ENCODE assay signal across 9 cellular contexts in the genomic region with DNA sequence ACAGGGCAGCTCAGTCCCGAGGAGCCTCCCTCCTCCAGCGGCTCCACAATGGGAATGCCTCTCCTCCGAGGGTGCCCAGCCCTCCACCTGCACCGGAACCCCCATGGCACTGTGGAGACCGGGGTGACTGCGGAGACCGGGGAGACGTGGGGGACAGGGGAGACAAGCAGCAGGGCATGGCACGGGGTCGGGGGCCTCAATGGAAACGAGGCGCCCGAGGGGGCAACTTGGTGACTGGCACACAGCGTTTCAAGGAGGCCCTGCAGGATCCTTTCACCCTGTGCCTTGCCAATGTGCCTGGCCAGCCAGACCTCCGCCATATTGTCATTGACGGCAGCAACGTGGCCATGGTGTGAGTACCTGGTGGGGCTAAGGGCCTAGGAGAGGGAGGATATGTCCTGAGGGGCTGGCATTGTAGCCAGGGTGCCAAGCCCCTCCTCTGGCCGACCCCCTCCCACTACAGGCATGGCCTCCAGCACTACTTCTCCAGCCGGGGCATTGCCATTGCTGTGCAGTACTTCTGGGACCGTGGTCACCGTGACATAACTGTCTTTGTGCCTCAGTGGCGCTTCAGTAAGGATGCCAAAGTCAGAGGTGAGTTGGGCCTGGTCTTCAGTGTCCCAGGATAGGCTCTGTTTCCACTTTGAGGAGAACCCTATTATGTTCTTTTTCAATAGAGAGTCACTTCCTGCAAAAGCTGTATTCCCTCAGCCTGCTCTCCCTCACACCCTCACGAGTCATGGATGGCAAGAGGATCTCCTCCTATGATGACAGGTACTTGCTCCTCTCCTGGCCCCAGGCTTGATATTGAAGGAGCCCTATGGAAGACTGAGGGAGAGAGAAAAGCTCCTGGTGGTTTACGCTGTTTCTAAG. TPM values are rescaled to one million over a fixed set of nuclear protein-coding genes. Genes with fewer than 3 reads are reported as not detected.
DNase-seq lines count a peak whose midpoint lies in the region; ATAC-seq, FAIRE-seq and TF ChIP-seq lines count a peak whose summit lies in the region.
"Had no signal": no experiment of that assay in that cellular context is flagged by ENCODE, and none has a peak within 500 bp of the region (broad histone marks: within the 10 kb centered on the region; RNA-seq: fewer than 3 reads in every experiment).

No MANE protein-coding gene starts in this region.

- WGBS in IMR-90 (ENCODE audit: extremely low coverage in 2 of 2, insufficient read length in 1 of 2), 2 experiments: 91% methylated on average over 6 of the region's 24 CpGs; no CpG with 5 or more reads in 1 of the 2 experiments
- WGBS in H1 (ENCODE audit: extremely low coverage in 1 of 2, insufficient coverage in 1 of 2, insufficient read length in 1 of 2, insufficient replicate concordance in 2 of 2, low coverage in 1 of 2, low lambda C conversion rate in 2 of 2, missing lambda C conversion rate in 1 of 2), 2 experiments: 82% methylated on average over 24 of the region's 24 CpGs; no CpG with 5 or more reads in 1 of the 2 experiments

- no peak for FAIRE-seq in H1 (lab: Jason Lieb, UNC)
- FAIRE-seq: colon had no signal

- H4K91ac ChIP-seq in IMR-90 (ENCODE audit: insufficient read depth, low read depth, low read length): no peak overlapping the region
- H4K91ac ChIP-seq in H1 (replicated peaks; ENCODE audit: insufficient read length, low read length): no peak overlapping the region

- TF ChIP-seq CTCF in BJ (IDR thresholded peaks at IDR 0.05; ENCODE audit: insufficient read depth, low read depth, low read length) (no peak), IMR-90 (conservative IDR thresholded peaks at IDR 0.05; ENCODE audit: low read depth, low read length) (no peak), H1 (IDR thresholded peaks at IDR 0.05; ENCODE audit: control extremely low read depth in 1 of 3, insufficient read depth in 1 of 3, low read depth in 1 of 3, low read length in 3 of 3) (no peak), osteoblast (IDR thresholded peaks at IDR 0.05; ENCODE audit: extremely low read depth, low read depth, low read length) (no peak), GM13977 (IDR thresholded peaks at IDR 0.05; ENCODE audit: extremely low read depth, insufficient read depth, missing control alignments) (no peak)

- in situ Hi-C loops in IMR-90 (cut with MboI; ENCODE audit: low sequenced_read_pairs): loop anchor here (10.0 to 25.0 kb wide), 4 partner anchors 68 to 1120 kb away; a partner anchor contains a TSS
- in situ Hi-C loops in GM13977 (cut with MboI; ENCODE audit: low pct_unique_long_range_greater_than_20kb, low sequenced_read_pairs, unreplicated experiment): no loop called here

- H2BK5ac ChIP-seq in IMR-90 (ENCODE audit: low read depth, low read length, poor library complexity, severe bottlenecking): peak overlapping the region; percentile 11
- H2BK5ac ChIP-seq in H1 (ENCODE audit: low read depth, low read length): no peak overlapping the region

- H3K36me3 ChIP-seq in BJ (ENCODE audit: control insufficient read depth, insufficient read depth, low read length): peaks cover 22% of the 10 kb centered on the region
- H3K36me3 ChIP-seq in IMR-90 (ENCODE audit: control insufficient read depth, insufficient read depth, low read length): peaks cover 34% of the 10 kb centered on the region
- H3K36me3 ChIP-seq in H1 (ENCODE audit: control insufficient read depth in 2 of 4, insufficient read depth in 4 of 4, low read length in 3 of 4): peaks cover 0 to 4% (median 2%) of the 10 kb centered on the region in 4 experiments; a peak in 2 of 8 replicates
- H3K36me3 ChIP-seq in osteoblast (ENCODE audit: insufficient read depth, low read length): peaks cover 51% of the 10 kb centered on the region

- TF ChIP-seq RAD21 in IMR-90 (IDR thresholded peaks at IDR 0.05; ENCODE audit: low read length) (no peak), H1 (IDR thresholded peaks at IDR 0.05 in 1 of 2, conservative IDR thresholded peaks at IDR 0.05 in 1 of 2; ENCODE audit: low read depth in 2 of 2, low read length in 2 of 2) (no peak)

- H2AK5ac ChIP-seq in IMR-90 (ENCODE audit: low read depth, low read length) (peak overlapping the region; percentile 70; the same call in 1 of the 2 replicates), H1 (ENCODE audit: low read depth, low read length) (no peak overlapping the region)

- DNase-seq in BJ (ENCODE audit: low read depth) (no peak), IMR-90 (peak; percentile 26), H1 (ENCODE audit: low read depth in 1 of 2, low spot score in 2 of 2) (no peak), osteoblast (ENCODE audit: insufficient read length, low spot score, missing footprints) (no peak), DMS114 treated with DMSO at 0.1 percent for 48 hours (lab: John Stamatoyannopoulos, UW; ENCODE audit: unreplicated experiment) (no peak), GM13977 (ENCODE audit: low spot score) (no peak), DMS153 treated with DMSO at 0.1 percent for 48 hours (lab: John Stamatoyannopoulos, UW; ENCODE audit: unreplicated experiment) (no peak)

- H4K20me1 ChIP-seq in IMR-90 (ENCODE audit: insufficient read depth, low read length) (peaks cover 30% of the 10 kb centered on the region), H1 (replicated peaks in 1 of 2; ENCODE audit: control insufficient read depth in 1 of 2, insufficient read depth in 2 of 2, low read length in 2 of 2) (peaks cover 1 to 6% of the 10 kb centered on the region in 2 experiments), osteoblast (ENCODE audit: insufficient read depth, low read length) (peaks cover 29% of the 10 kb centered on the region)

- H3K4me1 ChIP-seq in IMR-90 (ENCODE audit: control insufficient read depth, insufficient read depth, low read length) (peaks cover 18% of the 10 kb centered on the region; the same call in 1 of the 2 replicates), H1 (replicated peaks in 1 of 4; ENCODE audit: control insufficient read depth in 3 of 4, insufficient read depth in 4 of 4, low read length in 3 of 4) (peaks cover 6 to 21% (median 15%) of the 10 kb centered on the region in 4 experiments), osteoblast (ENCODE audit: insufficient read depth, low read length) (peaks cover 37% of the 10 kb centered on the region)

- H3K4ac ChIP-seq in IMR-90 (ENCODE audit: low read depth, low read length) (no peak overlapping the region), H1 (replicated peaks; ENCODE audit: insufficient read length, low read depth, low read length) (no peak overlapping the region)

- H2AFZ ChIP-seq in IMR-90 (replicated peaks; ENCODE audit: low read length, poor library complexity) (peak overlapping the region; percentile 70), H1 (ENCODE audit: low read length) (no peak overlapping the region), osteoblast (ENCODE audit: low read length) (no peak overlapping the region)

- peak overlapping the region; percentile 34 for H3K4me3 ChIP-seq in BJ (ENCODE audit: low read depth, low read length)
- H3K4me3 ChIP-seq in IMR-90 (ENCODE audit: insufficient read depth, low read depth, low read length): no peak overlapping the region
- H3K4me3 ChIP-seq in H1 (ENCODE audit: extremely low read depth in 1 of 4, insufficient read depth in 2 of 4, low read depth in 3 of 4, low read length in 4 of 4): no peak overlapping the region
- H3K4me3 ChIP-seq in osteoblast (ENCODE audit: insufficient read depth, low read length): peak overlapping the region; percentile 87

- no peak overlapping the region; a peak in 1 of 4 replicates for H4K8ac ChIP-seq in IMR-90 (ENCODE audit: low read depth in 2 of 2, low read length in 2 of 2)
- peak overlapping the region; percentile 45 for H4K8ac ChIP-seq in H1 (ENCODE audit: extremely low read depth, insufficient read depth, low read length)

- H3K23me2 ChIP-seq in H1 (ENCODE audit: low read depth, low read length): peaks cover 5% of the 10 kb centered on the region; the same call in 1 of the 2 replicates

- H2BK15ac ChIP-seq in IMR-90 (ENCODE audit: low read depth, low read length) (no peak overlapping the region), H1 (ENCODE audit: low read length) (no peak overlapping the region)

- H2BK20ac ChIP-seq in IMR-90 (ENCODE audit: low read depth, low read length) (no peak overlapping the region), H1 (ENCODE audit: low read length) (no peak overlapping the region)

- dilution Hi-C loops in IMR-90 (cut with HindIII; ENCODE audit: low sequenced_read_pairs, unreplicated experiment): no loop called here

- no peak overlapping the region for H4K5ac ChIP-seq in IMR-90 (ENCODE audit: low read depth, low read length)
- H4K5ac ChIP-seq in H1 (ENCODE audit: insufficient read length, low read depth, low read length): no peak overlapping the region

- no peaks in the 10 kb centered on the region for H3K79me2 ChIP-seq in H1 (ENCODE audit: control insufficient read depth in 1 of 2, insufficient read depth in 2 of 2, low read length in 2 of 2)
- peaks cover 38% of the 10 kb centered on the region for H3K79me2 ChIP-seq in osteoblast (ENCODE audit: insufficient read depth, low read length)

- H3K56ac ChIP-seq in IMR-90 (ENCODE audit: extremely low read depth, insufficient read depth, low read length) (no peak overlapping the region), H1 (replicated peaks; ENCODE audit: insufficient read length, low read depth, low read length) (no peak overlapping the region)

- H3K79me1 ChIP-seq in IMR-90 (ENCODE audit: low read depth in 1 of 2, low read length in 2 of 2) (peaks cover 22 to 48% of the 10 kb centered on the region in 2 experiments), H1 (ENCODE audit: low read depth, low read length) (no peaks in the 10 kb centered on the region; the same call in 1 of the 2 replicates)

- no peak overlapping the region for H3K27ac ChIP-seq in IMR-90 (ENCODE audit: insufficient read depth, low read length)
- H3K27ac ChIP-seq in H1 (ENCODE audit: low read depth, low read length): no peak overlapping the region
- no peak overlapping the region for H3K27ac ChIP-seq in osteoblast (ENCODE audit: low read depth, low read length)

- H3K9ac ChIP-seq in IMR-90 (ENCODE audit: low read depth, low read length) (peak overlapping the region; percentile 54; the same call in 1 of the 2 replicates), H1 (replicated peaks in 1 of 4; ENCODE audit: extremely low read depth in 1 of 4, low read depth in 3 of 4, low read length in 3 of 4) (no peak overlapping the region)

- H2AK9ac ChIP-seq in IMR-90 (replicated peaks; ENCODE audit: low read depth, low read length, poor library complexity): peak overlapping the region; percentile 100

- intact Hi-C loops in IMR-90 (cut with micrococcal nuclease): loop anchor here (10.0 kb wide), 1 partner anchor 218 kb away; a partner anchor contains a TSS

- no peak overlapping the region for H2BK12ac ChIP-seq in H1 (ENCODE audit: low read depth, low read length)

- ATAC-seq in IMR-90 (ENCODE audit: low read depth) (no peak), GM18511 (IDR thresholded peaks at IDR 0.05; ENCODE audit: unreplicated experiment) (no peak)

- BruUV-seq in IMR-90 (replicated peaks; lab: Mats Ljungman, UMichigan): no TSS peak

- no peak overlapping the region for H3K18ac ChIP-seq in IMR-90 (ENCODE audit: low read depth, low read length)
- no peak overlapping the region for H3K18ac ChIP-seq in H1 (ENCODE audit: extremely low read depth, low read length)

- CTCF ChIA-PET in BJ (lab: Yijun Ruan, JAX): interaction anchor here (0.6 to 11.6 kb wide), 39 partner anchors 8 to 425 kb away, joined by 3 to 491 read pairs (median 6); a partner anchor contains a TSS
- CTCF ChIA-PET in IMR-90 (lab: Yijun Ruan, JAX): interaction anchor here (0.6 to 3.3 kb wide), 16 partner anchors 9 to 1310 kb away, joined by 3 to 63 read pairs (median 5); a partner anchor contains a TSS
- CTCF ChIA-PET in H1 (lab: Charles Lee; ENCODE audit: partially characterized antibody): interaction anchor here (0.9 to 21.3 kb wide), 31 partner anchors 9 to 375 kb away, joined by 3 to 664 read pairs (median 10); a partner anchor contains a TSS

- POLR2A ChIA-PET in BJ (lab: Charles Lee): interaction anchor here (0.8 to 1.1 kb wide), 6 partner anchors 9 to 888 kb away, joined by 3 to 8 read pairs (median 4); a partner anchor contains a TSS
- POLR2A ChIA-PET in IMR-90 (lab: Charles Lee; ENCODE audit: unreplicated experiment): interaction anchor here (0.9 kb wide), 1 partner anchor 66 kb away, joined by 6 read pairs; no protein-coding TSS in a partner anchor
- POLR2A ChIA-PET in H1 (lab: Charles Lee; ENCODE audit: partially characterized antibody): interaction anchor here (0.9 to 5.4 kb wide), 12 partner anchors 9 to 222 kb away, joined by 3 to 46 read pairs (median 5); a partner anchor contains a TSS

- no peak for TF ChIP-seq POLR2A in IMR-90 (IDR thresholded peaks at IDR 0.05; ENCODE audit: low read depth, low read length)
- no peak for TF ChIP-seq POLR2A in H1 (IDR thresholded peaks at IDR 0.05; ENCODE audit: control extremely low read depth in 1 of 2, low read depth in 2 of 2, low read length in 2 of 2)

- no peak overlapping the region for H2BK120ac ChIP-seq in IMR-90 (ENCODE audit: low read depth, low read length)
- H2BK120ac ChIP-seq in H1 (replicated peaks; ENCODE audit: low read depth, low read length): no peak overlapping the region

- no peaks in the 10 kb centered on the region for H3K27me3 ChIP-seq in BJ (ENCODE audit: control insufficient read depth, insufficient read depth, low read length)
- H3K27me3 ChIP-seq in IMR-90 (ENCODE audit: control insufficient read depth, insufficient read depth, low read length): no peaks in the 10 kb centered on the region
- H3K27me3 ChIP-seq in H1 (replicated peaks in 1 of 4; ENCODE audit: control insufficient read depth in 3 of 4, extremely low read depth in 1 of 4, insufficient read depth in 3 of 4, low read length in 3 of 4): peaks cover 0 to 13% (median 1%) of the 10 kb centered on the region in 4 experiments; a peak in 3 of 7 replicates
- H3K27me3 ChIP-seq in osteoblast (ENCODE audit: insufficient read depth, low read length): no peaks in the 10 kb centered on the region

- H3K23ac ChIP-seq in IMR-90 (ENCODE audit: low read depth, low read length): no peak overlapping the region
- H3K23ac ChIP-seq in H1 (ENCODE audit: insufficient read length): no peak overlapping the region

- peaks cover 5% of the 10 kb centered on the region for H3K9me1 ChIP-seq in IMR-90 (ENCODE audit: insufficient read depth, low read length)

- no peaks in the 10 kb centered on the region for H3K9me3 ChIP-seq in IMR-90 (ENCODE audit: control insufficient read depth, insufficient read depth, low read length)
- no peaks in the 10 kb centered on the region for H3K9me3 ChIP-seq in H1 (ENCODE audit: insufficient read depth in 2 of 2, low read depth in 1 of 2, low read length in 1 of 2)
- no peaks in the 10 kb centered on the region for H3K9me3 ChIP-seq in osteoblast (ENCODE audit: low read depth, low read length)

- H3K4me2 ChIP-seq in IMR-90 (ENCODE audit: low read depth, low read length) (peak overlapping the region; percentile 73; the same call in 1 of the 2 replicates), H1 (ENCODE audit: insufficient read depth in 1 of 2, low read depth in 2 of 2, low read length in 2 of 2) (no peak overlapping the region), osteoblast (ENCODE audit: insufficient read depth, low read length) (peak overlapping the region; percentile 93)

- TF ChIP-seq EP300 in H1 (IDR thresholded peaks at IDR 0.05; ENCODE audit: borderline replicate concordance in 1 of 2, low read depth in 2 of 2, low read length in 2 of 2): no peak

- H3K14ac ChIP-seq in IMR-90 (replicated peaks; ENCODE audit: low read depth, low read length) (no peak overlapping the region), H1 (ENCODE audit: insufficient read length) (no peak overlapping the region)

RNA-seq across cellular contexts. Expression of a gene that starts 2.7 kb away (rescaled TPM):
- polyA plus RNA-seq in BJ (2011; rRNA removed) (18.9 and 19.7 TPM in 2 replicates), IMR-90 (2012; rRNA removed) (16.1 and 18.9 TPM in 2 replicates), H1 (2011; rRNA removed) (7.6 and 9.2 TPM in 2 replicates)
- polyA minus RNA-seq in BJ (2011; rRNA and poly(A)+ RNA removed): 25.7 and 30.2 TPM in 2 replicates
- total RNA-seq in IMR-90 (2012; rRNA removed) (22.8 and 24.4 TPM in 2 replicates), osteoblast (58.6 and 62.5 TPM in 2 replicates)
- 9.2 and 9.4 TPM in 2 replicates for polyA plus RNA-seq in IMR-90 (2012; cell fraction: cytosol; rRNA removed)
- polyA plus RNA-seq in IMR-90 (2012; cell fraction: nucleus; rRNA removed; ENCODE audit: low replicate concordance): 44.0 and 53.0 TPM in 2 replicates
- 22.1 and 22.3 TPM in 2 replicates for total RNA-seq in H1 (2021; fragmentation: NEBNext Ultra II Directional; extraction: Animal tissue kit (Norgen Biotek cat#: 25700))
- 10.0 TPM for polyA plus RNA-seq in H1 (2011; cell fraction: cytosol; rRNA removed)
- 18.3 TPM for polyA plus RNA-seq in H1 (2011; cell fraction: nucleus; rRNA removed)
- polyA plus RNA-seq in H1 (2012, experiment 1 of 2): 14.2 to 18.4 TPM (median 16.7 TPM) in 4 replicates
- polyA plus RNA-seq in H1 (2012, experiment 2 of 2): 6.4 TPM
- polyA plus RNA-seq in H1 (2013, experiment 1 of 2): 8.0 TPM
- 8.6 TPM for polyA plus RNA-seq in H1 (2013, experiment 2 of 2)
- 17.7 and 19.0 TPM in 2 replicates for polyA minus RNA-seq in H1 (2011; rRNA and poly(A)+ RNA removed)
- 10.9 TPM for polyA minus RNA-seq in H1 (2011; cell fraction: cytosol; rRNA and poly(A)+ RNA removed)
- polyA minus RNA-seq in H1 (2011; cell fraction: nucleus; rRNA and poly(A)+ RNA removed): 23.2 TPM

RNA-seq across cellular contexts. Expression of a gene that starts 3.0 kb away (rescaled TPM):
- polyA plus RNA-seq in BJ (2011; rRNA removed) (6.7 and 8.6 TPM in 2 replicates), IMR-90 (2012; rRNA removed) (3.9 and 4.5 TPM in 2 replicates), H1 (2011; rRNA removed) (0.72 and 1.00 TPM in 2 replicates)
- 3.7 and 4.6 TPM in 2 replicates for polyA minus RNA-seq in BJ (2011; rRNA and poly(A)+ RNA removed)
- total RNA-seq in IMR-90 (2012; rRNA removed) (0.56 and 0.72 TPM in 2 replicates), osteoblast (3.5 and 4.0 TPM in 2 replicates)
- polyA plus RNA-seq in IMR-90 (2012; cell fraction: cytosol; rRNA removed): 2.7 and 2.9 TPM in 2 replicates
- 27.9 and 42.0 TPM in 2 replicates for polyA plus RNA-seq in IMR-90 (2012; cell fraction: nucleus; rRNA removed; ENCODE audit: low replicate concordance)
- total RNA-seq in H1 (2021; fragmentation: NEBNext Ultra II Directional; extraction: Animal tissue kit (Norgen Biotek cat#: 25700)): 0.52 and 0.54 TPM in 2 replicates
- polyA plus RNA-seq in H1 (2011; cell fraction: cytosol; rRNA removed): 0.65 TPM
- 1.7 TPM for polyA plus RNA-seq in H1 (2011; cell fraction: nucleus; rRNA removed)
- polyA plus RNA-seq in H1 (2012, experiment 1 of 2): 0.37 to 1.00 TPM (median 0.83 TPM) in 4 replicates
- 0.43 TPM for polyA plus RNA-seq in H1 (2012, experiment 2 of 2)
- 0.57 TPM for polyA plus RNA-seq in H1 (2013, experiment 1 of 2)
- 0.53 TPM for polyA plus RNA-seq in H1 (2013, experiment 2 of 2)
- polyA minus RNA-seq in H1 (2011; rRNA and poly(A)+ RNA removed): 0.12 and 0.57 TPM in 2 replicates
- not detected for polyA minus RNA-seq in H1 (2011; cell fraction: cytosol; rRNA and poly(A)+ RNA removed)
- 1.2 TPM for polyA minus RNA-seq in H1 (2011; cell fraction: nucleus; rRNA and poly(A)+ RNA removed)

RNA-seq across cellular contexts. Expression of a gene that starts 10.1 kb away (rescaled TPM):
- polyA plus RNA-seq in BJ (2011; rRNA removed) (28.9 and 43.4 TPM in 2 replicates), IMR-90 (2012; rRNA removed) (46.3 and 50.4 TPM in 2 replicates), H1 (2011; rRNA removed) (98.8 and 104 TPM in 2 replicates)
- polyA minus RNA-seq in BJ (2011; rRNA and poly(A)+ RNA removed): 8.7 and 11.7 TPM in 2 replicates
- total RNA-seq in IMR-90 (2012; rRNA removed) (5.0 and 7.5 TPM in 2 replicates), osteoblast (11.6 and 13.0 TPM in 2 replicates)
- polyA plus RNA-seq in IMR-90 (2012; cell fraction: cytosol; rRNA removed): 32.8 and 36.4 TPM in 2 replicates
- polyA plus RNA-seq in IMR-90 (2012; cell fraction: nucleus; rRNA removed; ENCODE audit: low replicate concordance): 229 and 384 TPM in 2 replicates
- total RNA-seq in H1 (2021; fragmentation: NEBNext Ultra II Directional; extraction: Animal tissue kit (Norgen Biotek cat#: 25700)): 45.2 and 46.7 TPM in 2 replicates
- polyA plus RNA-seq in H1 (2011; cell fraction: cytosol; rRNA removed): 84.0 TPM
- polyA plus RNA-seq in H1 (2011; cell fraction: nucleus; rRNA removed): 132 TPM
- polyA plus RNA-seq in H1 (2012, experiment 1 of 2): 42.7 to 63.6 TPM (median 60.1 TPM) in 4 replicates
- 60.9 TPM for polyA plus RNA-seq in H1 (2012, experiment 2 of 2)
- 42.5 TPM for polyA plus RNA-seq in H1 (2013, experiment 1 of 2)
- 37.4 TPM for polyA plus RNA-seq in H1 (2013, experiment 2 of 2)
- 18.7 and 22.0 TPM in 2 replicates for polyA minus RNA-seq in H1 (2011; rRNA and poly(A)+ RNA removed)
- polyA minus RNA-seq in H1 (2011; cell fraction: cytosol; rRNA and poly(A)+ RNA removed): 14.5 TPM
- polyA minus RNA-seq in H1 (2011; cell fraction: nucleus; rRNA and poly(A)+ RNA removed): 35.0 TPM

RNA-seq across cellular contexts. Expression of a gene that starts 33.7 kb away (rescaled TPM):
- polyA plus RNA-seq in BJ (2011; rRNA removed): 7.2 and 10.1 TPM in 2 replicates
- polyA minus RNA-seq in BJ (2011; rRNA and poly(A)+ RNA removed): 9.0 and 12.6 TPM in 2 replicates
- 1.7 and 2.2 TPM in 2 replicates for total RNA-seq in IMR-90 (2012; rRNA removed)
- 5.3 and 5.4 TPM in 2 replicates for polyA plus RNA-seq in IMR-90 (2012; rRNA removed)
- polyA plus RNA-seq in IMR-90 (2012; cell fraction: cytosol; rRNA removed): 2.7 and 4.6 TPM in 2 replicates
- 10.7 and 11.1 TPM in 2 replicates for polyA plus RNA-seq in IMR-90 (2012; cell fraction: nucleus; rRNA removed; ENCODE audit: low replicate concordance)
- 18.3 and 19.6 TPM in 2 replicates for total RNA-seq in H1 (2021; fragmentation: NEBNext Ultra II Directional; extraction: Animal tissue kit (Norgen Biotek cat#: 25700))
- 15.2 and 18.4 TPM in 2 replicates for polyA plus RNA-seq in H1 (2011; rRNA removed)
- polyA plus RNA-seq in H1 (2011; cell fraction: cytosol; rRNA removed): 10.5 TPM
- polyA plus RNA-seq in H1 (2011; cell fraction: nucleus; rRNA removed): 27.2 TPM
- 11.9 to 18.8 TPM (median 15.4 TPM) in 4 replicates for polyA plus RNA-seq in H1 (2012, experiment 1 of 2)
- polyA plus RNA-seq in H1 (2012, experiment 2 of 2): 15.0 TPM
- 9.0 TPM for polyA plus RNA-seq in H1 (2013, experiment 1 of 2)
- polyA plus RNA-seq in H1 (2013, experiment 2 of 2): 8.4 TPM
- polyA minus RNA-seq in H1 (2011; rRNA and poly(A)+ RNA removed): 24.2 and 26.3 TPM in 2 replicates
- 16.6 TPM for polyA minus RNA-seq in H1 (2011; cell fraction: cytosol; rRNA and poly(A)+ RNA removed)
- 18.8 TPM for polyA minus RNA-seq in H1 (2011; cell fraction: nucleus; rRNA and poly(A)+ RNA removed)
- 7.2 and 9.1 TPM in 2 replicates for total RNA-seq in osteoblast

Comparison
In these comparisons a context has a peak if more than half of its experiments do, and no peak if none do; other contexts are left out.
1. H3K4me3 ChIP-seq: peak in BJ (single experiment) and osteoblast (single experiment); none in IMR-90 (single experiment) and H1 (0 of 4).
2. H3K4me2 ChIP-seq: peak in IMR-90 (single experiment) and osteoblast (single experiment); none in H1 (0 of 2).